8 cellular contexts compared by ENCODE assay signal in genomic region chr1:115098979-115099692, GRCh38. TPM values are rescaled to one million over a fixed set of nuclear protein-coding genes. Genes with fewer than 3 reads are reported as not detected.
DNase-seq lines count a peak whose midpoint lies in the region; ATAC-seq and TF ChIP-seq lines count a peak whose summit lies in the region.

No MANE protein-coding gene starts in this region.

- DNase-seq in NCI-H146 (lab: John Stamatoyannopoulos, UW) (peak; percentile 18), NCI-H146 treated with DMSO at 0.1 percent for 48 hours (lab: John Stamatoyannopoulos, UW; ENCODE audit: unreplicated experiment) (no peak), activated T-cell treated with anti-CD3 and anti-CD28 coated beads for 48 hours (ENCODE audit: low read depth) (peak; percentile 30), fibroblast of villous mesenchyme (ENCODE audit: low read depth) (peak; percentile 52), skeletal muscle cell (ENCODE audit: low read depth) (no peak), posterior vena cava (ENCODE audit: low spot score) (no peak)
- peak; percentile 50 for DNase-seq in NK-92 treated with Interleukin-12 subunit alpha and Interleukin-12 subunit beta, amount 100 ng/mL, for 24 hours (lab: John Stamatoyannopoulos, UW)

- peak; percentile 80 for ATAC-seq in HG03066 (IDR thresholded peaks at IDR 0.05; ENCODE audit: low read depth, unreplicated experiment)

- no peak for TF ChIP-seq CTCF in fibroblast of villous mesenchyme (IDR thresholded peaks at IDR 0.05; ENCODE audit: insufficient read depth, low read depth, low read length)

- intact Hi-C loops in posterior vena cava (cut with DNase I) = loop anchor here in 1 of 2 donors (5.0 kb wide), 1 partner anchor 368 kb away; no protein-coding TSS in a partner anchor

- peak overlapping the region; percentile 49 for H3K4me3 ChIP-seq in fibroblast of villous mesenchyme (ENCODE audit: low read depth, low read length)
- peak overlapping the region; percentile 4 for H3K4me3 ChIP-seq in skeletal muscle cell (ENCODE audit: low read depth, low read length)

RNA-seq across cellular contexts. Expression of gene TSPAN2, which starts 9.8 kb away (rescaled TPM):
- total RNA-seq in fibroblast of villous mesenchyme = under 0.01 and 0.97 TPM in 2 replicates
- 10 to 100 TPM; 43.9 to 49.8 TPM for total RNA-seq in posterior vena cava

Comparison
In these comparisons a context has a peak if more than half of its experiments do, and no peak if none do; other contexts are left out.
1. DNase-seq: peak in NCI-H146 (single experiment), NK-92 treated with Interleukin-12 subunit alpha and Interleukin-12 subunit beta, amount 100 ng/mL, for 24 hours (single experiment), activated T-cell treated with anti-CD3 and anti-CD28 coated beads for 48 hours (single experiment) and fibroblast of villous mesenchyme (single experiment); none in NCI-H146 treated with DMSO at 0.1 percent for 48 hours (single experiment), skeletal muscle cell (single experiment) and posterior vena cava (single experiment).
2. RNA of gene TSPAN2, which starts 9.8 kb away (total RNA-seq): 43.9 to 49.8 TPM in posterior vena cava; under 0.01 to 0.97 TPM in fibroblast of villous mesenchyme; every median in the first group is over 10 times any median in the second.